ENCODE assay signal across 14 cellular contexts in the genomic region with DNA sequence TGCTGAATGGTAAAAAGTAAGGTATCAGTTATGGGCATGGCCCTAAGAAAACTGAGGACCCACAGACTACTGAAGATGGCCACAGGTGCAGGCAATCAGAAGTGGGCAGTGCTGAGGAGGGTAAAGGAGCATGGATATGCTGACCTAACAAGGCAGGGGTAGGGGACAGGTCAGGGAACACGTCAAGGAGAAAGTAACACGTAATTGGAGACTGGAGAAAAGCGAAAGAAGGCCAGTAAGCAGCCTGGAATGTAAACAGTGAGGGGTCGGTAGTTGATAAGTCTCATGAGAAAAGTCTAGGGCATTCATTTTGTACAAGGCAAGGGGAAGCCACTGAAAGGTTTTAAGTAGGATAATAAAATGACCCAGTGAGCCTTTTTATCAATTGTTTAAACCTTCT.
A peak's percentile ranks its signal among the peaks of the same experiment; 100 is the strongest.
DNase-seq lines count a peak whose midpoint lies in the region; ATAC-seq and TF ChIP-seq lines count a peak whose summit lies in the region.
"Had no signal": no experiment of that assay in that cellular context is flagged by ENCODE, and none has a peak within 500 bp of the region (broad histone marks: within the 10 kb centered on the region; RNA-seq: fewer than 3 reads in every experiment).

No MANE protein-coding gene starts in this region.

- H4K20me1 ChIP-seq in osteoblast (ENCODE audit: insufficient read depth, low read length) = no peaks in the 10 kb centered on the region

- no peak overlapping the region for H3K27ac ChIP-seq in osteoblast (ENCODE audit: low read depth, low read length)
- H3K27ac ChIP-seq: vagina had no signal

- H3K4me1 ChIP-seq in osteoblast (ENCODE audit: insufficient read depth, low read length) = no peaks in the 10 kb centered on the region
- H3K4me1 ChIP-seq: vagina had no signal

- DNase-seq in Daoy (ENCODE audit: low read depth) (peak; percentile 45), NCI-H69 (lab: John Stamatoyannopoulos, UW) (peak; percentile 6), fibroblast of mammary gland (ENCODE audit: low read depth) (peak; percentile 75), osteoblast (ENCODE audit: insufficient read length, low spot score, missing footprints) (peak; percentile 61), SKM-1 (lab: John Stamatoyannopoulos, UW; ENCODE audit: unreplicated experiment) (no peak)
- no peak for DNase-seq in activated CD4-positive, alpha-beta T cell treated with anti-CD3 and anti-CD28 coated beads, Interleukin-2, amount 50 U/mL, for 4 hours
- DNase-seq in effector CD4-positive, alpha-beta T cell = no peak
- DNase-seq: activated CD4-positive, alpha-beta memory T cell treated with anti-CD3 and anti-CD28 coated beads, Interleukin-2, amount 10 ng/mL, durations not matched to agents 7 days and 5 days; CD4-positive, alpha-beta T cell; natural killer cell; NCI-H187 treated with DMSO at 0.1 percent for 48 hours; small intestine had no signal

- no peak for ATAC-seq in GM21515 (IDR thresholded peaks at IDR 0.05; ENCODE audit: unreplicated experiment)
- ATAC-seq: natural killer cell had no signal

- no peaks in the 10 kb centered on the region for H3K79me2 ChIP-seq in osteoblast (ENCODE audit: insufficient read depth, low read length)

- TF ChIP-seq CTCF in fibroblast of mammary gland (conservative IDR thresholded peaks at IDR 0.05; ENCODE audit: control insufficient read depth, insufficient read depth, low read depth, low read length) = no peak
- no peak for TF ChIP-seq CTCF in osteoblast (IDR thresholded peaks at IDR 0.05; ENCODE audit: extremely low read depth, low read depth, low read length)

- H3K9me3 ChIP-seq in osteoblast (ENCODE audit: low read depth, low read length) = no peaks in the 10 kb centered on the region
- H3K9me3 ChIP-seq: vagina had no signal

- no peaks in the 10 kb centered on the region for H3K27me3 ChIP-seq in osteoblast (ENCODE audit: insufficient read depth, low read length)
- H3K27me3 ChIP-seq: vagina had no signal

- H3K4me2 ChIP-seq in osteoblast (ENCODE audit: insufficient read depth, low read length) = peak overlapping the region; percentile 43

- no peaks in the 10 kb centered on the region for H3K36me3 ChIP-seq in osteoblast (ENCODE audit: insufficient read depth, low read length)
- H3K36me3 ChIP-seq: vagina had no signal

- H3K4me3 ChIP-seq in fibroblast of mammary gland (ENCODE audit: control insufficient read depth, low read depth, low read length) (no peak overlapping the region), osteoblast (ENCODE audit: insufficient read depth, low read length) (no peak overlapping the region)
- H3K4me3 ChIP-seq: vagina had no signal

- H2AFZ ChIP-seq in osteoblast (ENCODE audit: low read length) = no peak overlapping the region

Comparison
In these comparisons a context has a peak if more than half of its experiments do, and no peak if none do; other contexts are left out.
1. DNase-seq: peak in Daoy (single experiment), NCI-H69 (single experiment), fibroblast of mammary gland (single experiment) and osteoblast (single experiment); none in SKM-1 (single experiment), activated CD4-positive, alpha-beta T cell treated with anti-CD3 and anti-CD28 coated beads, Interleukin-2, amount 50 U/mL, for 4 hours (0 of 2) and effector CD4-positive, alpha-beta T cell (single experiment).